In genomic region chr19:46788101-46788967, GRCh38 we compare ENCODE assay signal across 1 cellular context.
TF ChIP-seq lines count a peak whose summit lies in the region.

SLC1A5 (minus strand) TSS chr19:46788594; CDS start chr19:46787965, 629 bp downstream.

TF ChIP-seq in K562, 482 proteins besides CTCF, POLR2A, EP300 and RAD21 (continued from another document and continues in another):
- TF ChIP-seq ZNF511 (CRISPR knock-in tag; IDR thresholded peaks at IDR 0.05) (no peak; the same call in 1 of the 2 replicates), SUPT5H (IDR thresholded peaks at IDR 0.05) (peak; percentile 99), SMARCC2 (IDR thresholded peaks at IDR 0.05; ENCODE audit: low read depth) (peak; percentile 45; the same call in 1 of the 2 replicates), THAP7 (CRISPR knock-in tag; IDR thresholded peaks at IDR 0.05) (no peak), SRSF3 (IDR thresholded peaks at IDR 0.05; ENCODE audit: insufficient read depth, low read length) (0 out of 2 replicates have a peak, but pooled peaks have one; percentile 30), NFYB (IDR thresholded peaks at IDR 0.05; ENCODE audit: extremely low read depth, insufficient read length) (peak; percentile 76), POLR3A (IDR thresholded peaks at IDR 0.05; ENCODE audit: borderline replicate concordance, extremely low read depth, insufficient read depth, insufficient read length) (no peak), DLX4 (CRISPR knock-in tag; IDR thresholded peaks at IDR 0.05) (no peak), ZNF324 (CRISPR knock-in tag; IDR thresholded peaks at IDR 0.05) (no peak), ARID1B (IDR thresholded peaks at IDR 0.05) (peak; percentile 52; the same call in 1 of the 2 replicates), MIER1 (IDR thresholded peaks at IDR 0.05; ENCODE audit: low read depth) (no peak), KHSRP (IDR thresholded peaks at IDR 0.05) (no peak), CBX3 (IDR thresholded peaks at IDR 0.05; ENCODE audit: borderline replicate concordance in 1 of 2, low read length in 2 of 2) (no peak), MEIS2 (IDR thresholded peaks at IDR 0.05; ENCODE audit: partially characterized antibody) (peak; percentile 57), ZNF436 (CRISPR knock-in tag; IDR thresholded peaks at IDR 0.05) (no peak), KAT8 (IDR thresholded peaks at IDR 0.05; ENCODE audit: low read depth) (no peak), SNRNP70 (optimal IDR thresholded peaks at IDR 0.05; ENCODE audit: low read depth, low read length) (no peak), ATF7 (IDR thresholded peaks at IDR 0.05) (peak; percentile 75), POLR2G (IDR thresholded peaks at IDR 0.05; ENCODE audit: low read depth, low read length) (peak; percentile 100), ZNF766 (CRISPR knock-in tag; conservative IDR thresholded peaks at IDR 0.05) (no peak), NFIC (IDR thresholded peaks at IDR 0.05) (peak; percentile 79), ZNF589 (CRISPR knock-in tag; IDR thresholded peaks at IDR 0.05; ENCODE audit: low read depth) (no peak), MBD2 (IDR thresholded peaks at IDR 0.05; ENCODE audit: borderline replicate concordance, low read depth) (peak; percentile 92), ATF3 (IDR thresholded peaks at IDR 0.05) (no peak), ATF3 (CRISPR knock-in tag; conservative IDR thresholded peaks at IDR 0.05) (peak; percentile 65; the same call in 1 of the 2 replicates), ZNF830 (CRISPR knock-in tag; IDR thresholded peaks at IDR 0.05) (no peak), TCF7L2 (IDR thresholded peaks at IDR 0.05; ENCODE audit: low read depth, low read length) (0 out of 2 replicates have a peak, but pooled peaks have one; percentile 15), ZNF395 (CRISPR knock-in tag; IDR thresholded peaks at IDR 0.05) (no peak), STAT6 (CRISPR knock-in tag; IDR thresholded peaks at IDR 0.05) (peak; percentile 94), ZNF224 (CRISPR knock-in tag; IDR thresholded peaks at IDR 0.05) (no peak), RB1 (IDR thresholded peaks at IDR 0.05; ENCODE audit: low read depth) (peak; percentile 66), OTX1 (CRISPR knock-in tag; IDR thresholded peaks at IDR 0.05) (no peak), ZNF277 (CRISPR knock-in tag; IDR thresholded peaks at IDR 0.05; ENCODE audit: borderline replicate concordance) (no peak), NCOA1 (IDR thresholded peaks at IDR 0.05; ENCODE audit: low read depth) (no peak), CBFA2T2 (conservative IDR thresholded peaks at IDR 0.05) (no peak), GMEB1 (CRISPR knock-in tag; IDR thresholded peaks at IDR 0.05) (no peak), CREB1 (IDR thresholded peaks at IDR 0.05) (0 out of 2 replicates have a peak, but pooled peaks have one; percentile 28), CREB1 (CRISPR knock-in tag; IDR thresholded peaks at IDR 0.05) (peak; percentile 52; the same call in 1 of the 2 replicates), SMAD1 (IDR thresholded peaks at IDR 0.05; ENCODE audit: low read depth, low read length, partially characterized antibody) (peak; percentile 97), ZNF655 (CRISPR knock-in tag; IDR thresholded peaks at IDR 0.05) (no peak), KDM5B (IDR thresholded peaks at IDR 0.05; ENCODE audit: insufficient replicate concordance, low read depth, low read length) (peak; percentile 100), XRCC3 (IDR thresholded peaks at IDR 0.05) (no peak), DDX20 (tag; IDR thresholded peaks at IDR 0.05; ENCODE audit: low read depth) (no peak), NFATC3 (IDR thresholded peaks at IDR 0.05) (no peak), MYNN (IDR thresholded peaks at IDR 0.05) (peak; percentile 64; the same call in 1 of the 2 replicates), MYNN (CRISPR knock-in tag; IDR thresholded peaks at IDR 0.05) (no peak), TAF15 (IDR thresholded peaks at IDR 0.05; ENCODE audit: low read depth, low read length) (0 out of 2 replicates have a peak, but pooled peaks have one; percentile 43), ZNF253 (CRISPR knock-in tag; conservative IDR thresholded peaks at IDR 0.05) (no peak), ZNF280B (CRISPR knock-in tag; IDR thresholded peaks at IDR 0.05) (no peak), YBX1 (IDR thresholded peaks at IDR 0.05) (no peak), E2F3 (CRISPR knock-in tag; IDR thresholded peaks at IDR 0.05) (peak; percentile 95), ASH1L (IDR thresholded peaks at IDR 0.05; ENCODE audit: borderline replicate concordance, low read depth, partially characterized antibody) (peak; percentile 40), ARID2 (IDR thresholded peaks at IDR 0.05) (no peak), IFI16 (CRISPR knock-in tag; IDR thresholded peaks at IDR 0.05) (no peak), ZBTB43 (CRISPR knock-in tag; IDR thresholded peaks at IDR 0.05) (no peak), IRF9 (tag; IDR thresholded peaks at IDR 0.05) (no peak), GABPB2 (CRISPR knock-in tag; conservative IDR thresholded peaks at IDR 0.05) (no peak), TGIF2 (CRISPR knock-in tag; IDR thresholded peaks at IDR 0.05) (peak; percentile 84; the same call in 1 of the 2 replicates), SNIP1 (IDR thresholded peaks at IDR 0.05; ENCODE audit: low read depth) (no peak; the same call in 1 of the 2 replicates), NR2C2 (CRISPR knock-in tag; IDR thresholded peaks at IDR 0.05) (no peak), NR2C2 (tag; IDR thresholded peaks at IDR 0.05) (no peak), ZBED1 (IDR thresholded peaks at IDR 0.05) (peak; percentile 44; the same call in 1 of the 2 replicates), POLR2AphosphoS2 (IDR thresholded peaks at IDR 0.05; ENCODE audit: low read length) (peak; percentile 91; the same call in 1 of the 2 replicates), TAF7 (tag; IDR thresholded peaks at IDR 0.05) (peak; percentile 98)
